In the genomic region with DNA sequence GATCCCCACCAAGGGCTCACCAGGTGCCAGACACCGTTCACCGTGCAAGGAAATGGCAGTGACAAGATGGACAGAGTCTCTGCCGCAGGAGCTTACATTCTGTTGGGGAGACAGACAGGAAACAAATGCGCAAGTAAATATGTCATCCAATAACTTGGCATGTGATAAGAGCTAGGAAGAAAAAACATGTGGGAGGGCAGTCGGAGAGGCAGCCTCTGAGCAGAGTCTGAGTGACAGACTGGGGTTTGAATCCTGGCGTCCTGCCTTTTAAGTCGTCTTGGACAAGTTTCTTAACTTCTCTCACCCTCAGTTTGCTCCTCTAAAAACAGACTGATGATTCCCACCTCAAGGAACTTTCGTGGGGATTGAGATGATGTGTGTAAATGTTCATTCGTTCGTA, we compare ENCODE assay signal across 2 cellular contexts.
TF ChIP-seq lines count a peak whose summit lies in the region.

No MANE protein-coding gene starts in this region.

TF ChIP-seq in K562, 482 proteins besides CTCF, POLR2A, EP300 and RAD21 (continues in another document):
- TF ChIP-seq SRSF3 (IDR thresholded peaks at IDR 0.05; ENCODE audit: insufficient read depth, low read length) (no peak), ZKSCAN3 (CRISPR knock-in tag; IDR thresholded peaks at IDR 0.05) (no peak), XRCC4 (IDR thresholded peaks at IDR 0.05; ENCODE audit: extremely low read depth, insufficient read depth, insufficient read length) (no peak), KDM5B (IDR thresholded peaks at IDR 0.05; ENCODE audit: insufficient replicate concordance, low read depth, low read length) (no peak), PBX2 (CRISPR knock-in tag; IDR thresholded peaks at IDR 0.05; ENCODE audit: low read depth) (no peak), PBX2 (tag; conservative IDR thresholded peaks at IDR 0.05; ENCODE audit: low read depth) (peak; percentile 45), NR2F6 (CRISPR knock-in tag; IDR thresholded peaks at IDR 0.05) (no peak), RBM17 (IDR thresholded peaks at IDR 0.05; ENCODE audit: borderline replicate concordance, low read depth, low read length) (no peak), MEIS2 (IDR thresholded peaks at IDR 0.05; ENCODE audit: partially characterized antibody) (peak; percentile 23), PRPF4 (IDR thresholded peaks at IDR 0.05; ENCODE audit: insufficient read depth, low read depth, low read length, poor library complexity, severe bottlenecking) (no peak)
- TF ChIP-seq, protein P1, sequence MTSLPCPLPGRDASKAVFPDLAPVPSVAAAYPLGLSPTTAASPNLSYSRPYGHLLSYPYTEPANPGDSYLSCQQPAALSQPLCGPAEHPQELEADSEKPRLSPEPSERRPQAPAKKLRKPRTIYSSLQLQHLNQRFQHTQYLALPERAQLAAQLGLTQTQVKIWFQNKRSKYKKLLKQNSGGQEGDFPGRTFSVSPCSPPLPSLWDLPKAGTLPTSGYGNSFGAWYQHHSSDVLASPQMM (CRISPR knock-in tag; IDR thresholded peaks at IDR 0.05): no peak
- TF ChIP-seq, protein P2, sequence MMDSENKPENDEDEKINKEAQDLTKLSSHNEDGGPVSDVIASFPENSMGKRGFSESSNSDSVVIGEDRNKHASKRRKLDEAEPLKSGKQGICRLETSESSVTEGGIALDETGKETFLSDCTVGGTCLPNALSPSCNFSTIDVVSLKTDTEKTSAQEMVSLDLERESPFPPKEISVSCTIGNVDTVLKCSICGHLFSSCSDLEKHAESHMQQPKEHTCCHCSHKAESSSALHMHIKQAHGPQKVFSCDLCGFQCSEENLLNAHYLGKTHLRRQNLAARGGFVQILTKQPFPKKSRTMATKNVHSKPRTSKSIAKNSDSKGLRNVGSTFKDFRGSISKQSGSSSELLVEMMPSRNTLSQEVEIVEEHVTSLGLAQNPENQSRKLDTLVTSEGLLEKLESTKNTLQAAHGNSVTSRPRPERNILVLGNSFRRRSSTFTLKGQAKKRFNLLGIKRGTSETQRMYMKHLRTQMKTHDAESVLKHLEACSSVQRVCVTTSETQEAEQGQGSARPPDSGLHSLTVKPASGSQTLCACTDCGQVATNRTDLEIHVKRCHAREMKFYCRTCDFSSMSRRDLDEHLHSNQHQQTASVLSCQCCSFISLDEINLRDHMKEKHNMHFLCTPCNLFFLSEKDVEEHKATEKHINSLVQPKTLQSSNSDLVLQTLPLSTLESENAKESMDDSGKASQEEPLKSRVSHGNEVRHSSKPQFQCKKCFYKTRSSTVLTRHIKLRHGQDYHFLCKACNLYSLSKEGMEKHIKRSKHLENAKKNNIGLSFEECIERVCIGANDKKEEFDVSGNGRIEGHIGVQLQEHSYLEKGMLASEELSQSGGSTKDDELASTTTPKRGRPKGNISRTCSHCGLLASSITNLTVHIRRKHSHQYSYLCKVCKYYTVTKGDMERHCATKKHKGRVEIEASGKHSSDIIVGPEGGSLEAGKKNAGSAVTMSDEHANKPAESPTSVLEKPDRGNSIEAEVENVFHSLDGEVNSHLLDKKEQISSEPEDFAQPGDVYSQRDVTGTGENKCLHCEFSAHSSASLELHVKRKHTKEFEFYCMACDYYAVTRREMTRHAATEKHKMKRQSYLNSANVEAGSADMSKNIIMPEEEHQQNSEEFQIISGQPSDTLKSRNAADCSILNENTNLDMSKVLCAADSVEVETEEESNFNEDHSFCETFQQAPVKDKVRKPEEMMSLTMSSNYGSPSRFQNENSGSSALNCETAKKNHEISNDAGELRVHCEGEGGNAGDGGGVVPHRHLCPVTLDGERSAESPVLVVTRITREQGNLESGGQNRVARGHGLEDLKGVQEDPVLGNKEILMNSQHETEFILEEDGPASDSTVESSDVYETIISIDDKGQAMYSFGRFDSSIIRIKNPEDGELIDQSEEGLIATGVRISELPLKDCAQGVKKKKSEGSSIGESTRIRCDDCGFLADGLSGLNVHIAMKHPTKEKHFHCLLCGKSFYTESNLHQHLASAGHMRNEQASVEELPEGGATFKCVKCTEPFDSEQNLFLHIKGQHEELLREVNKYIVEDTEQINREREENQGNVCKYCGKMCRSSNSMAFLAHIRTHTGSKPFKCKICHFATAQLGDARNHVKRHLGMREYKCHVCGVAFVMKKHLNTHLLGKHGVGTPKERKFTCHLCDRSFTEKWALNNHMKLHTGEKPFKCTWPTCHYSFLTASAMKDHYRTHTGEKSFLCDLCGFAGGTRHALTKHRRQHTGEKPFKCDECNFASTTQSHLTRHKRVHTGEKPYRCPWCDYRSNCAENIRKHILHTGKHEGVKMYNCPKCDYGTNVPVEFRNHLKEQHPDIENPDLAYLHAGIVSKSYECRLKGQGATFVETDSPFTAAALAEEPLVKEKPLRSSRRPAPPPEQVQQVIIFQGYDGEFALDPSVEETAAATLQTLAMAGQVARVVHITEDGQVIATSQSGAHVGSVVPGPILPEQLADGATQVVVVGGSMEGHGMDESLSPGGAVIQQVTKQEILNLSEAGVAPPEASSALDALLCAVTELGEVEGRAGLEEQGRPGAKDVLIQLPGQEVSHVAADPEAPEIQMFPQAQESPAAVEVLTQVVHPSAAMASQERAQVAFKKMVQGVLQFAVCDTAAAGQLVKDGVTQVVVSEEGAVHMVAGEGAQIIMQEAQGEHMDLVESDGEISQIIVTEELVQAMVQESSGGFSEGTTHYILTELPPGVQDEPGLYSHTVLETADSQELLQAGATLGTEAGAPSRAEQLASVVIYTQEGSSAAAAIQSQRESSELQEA (IDR thresholded peaks at IDR 0.05; ENCODE audit: low read depth): no peak

TF ChIP-seq in GM12891, 5 proteins besides CTCF, POLR2A, EP300 and RAD21:
- TF ChIP-seq SPI1 (IDR thresholded peaks at IDR 0.05; ENCODE audit: low read depth, low read length): no peak
- TF ChIP-seq POU2F2 (IDR thresholded peaks at IDR 0.05; ENCODE audit: low read depth, low read length): no peak
- no peak for TF ChIP-seq PAX5 (IDR thresholded peaks at IDR 0.05; ENCODE audit: insufficient read depth, low read length, severe bottlenecking)
- TF ChIP-seq TAF1 (IDR thresholded peaks at IDR 0.05; ENCODE audit: low read depth, low read length): no peak
- TF ChIP-seq POLR2AphosphoS5 (IDR thresholded peaks at IDR 0.05; ENCODE audit: low read depth, low read length): no peak
